Comparison of ENCODE assay signal across 36 cellular contexts in genomic region chr10:22071332-22071731, GRCh38.
"Had no signal": no experiment of that assay in that cellular context is flagged by ENCODE, and none has a peak within 500 bp of the region (broad histone marks: within the 10 kb centered on the region; RNA-seq: fewer than 3 reads in every experiment).

No MANE protein-coding gene starts in this region.

- H3K36me3 ChIP-seq: adrenal gland, brain microvascular endothelial cell, breast epithelium had no signal

- H3K27me3 ChIP-seq: adrenal gland, body of pancreas, brain microvascular endothelial cell, breast epithelium had no signal

- H3K4me3 ChIP-seq: adrenal gland, body of pancreas, breast epithelium had no signal

- H3K4me1 Mint-ChIP-seq: activated B cell treated with CpG ODN at 0.5 μM for 24 hours; activated CD4-positive, alpha-beta T cell treated with anti-CD3 and anti-CD28 coated beads, Interleukin-2, amount 10 ng/mL, durations not matched to agents 24 days and 14 days; activated naive CD8-positive, alpha-beta T cell treated with anti-CD3 and anti-CD28 coated beads for 36 hours; activated T-helper 17 cell treated with anti-CD3 and anti-CD28 coated beads, Interleukin-2, amount 50 U/mL, for 72 hours had no signal

- FAIRE-seq: astrocyte, TTC549 had no signal

- H3K4me1 ChIP-seq: adrenal gland, body of pancreas, breast epithelium had no signal

- ATAC-seq: activated CD8-positive, alpha-beta T cell treated with anti-CD3 and anti-CD28 coated beads for 36 hours; activated naive CD4-positive, alpha-beta T cell treated with anti-CD3 and anti-CD28 coated beads, Interleukin-2, amount 50 U/mL, for 72 hours; activated T-cell treated with anti-CD3 and anti-CD28 coated beads, Interleukin-2, amount 50 U/mL, for 4 hours; activated T-cell treated with anti-CD3 and anti-CD28 coated beads, Interleukin-2, amount 50 U/mL, for 72 hours; activated T-helper 17 cell treated with anti-CD3 and anti-CD28 coated beads, Interleukin-2, amount 50 U/mL, for 72 hours; body of pancreas had no signal

- DNase-seq: activated B cell treated with CpG ODN at 0.5 μM for 24 hours; activated CD4-positive, alpha-beta memory T cell treated with anti-CD3 and anti-CD28 coated beads for 36 hours; activated CD4-positive, alpha-beta T cell treated with anti-CD3 and anti-CD28 coated beads for 4 hours; activated CD4-positive, alpha-beta T cell treated with anti-CD3 and anti-CD28 coated beads, Interleukin-2, amount 10 ng/mL, durations not matched to agents 24 days and 14 days; activated CD4-positive, alpha-beta T cell treated with anti-CD3 and anti-CD28 coated beads, Interleukin-2, amount 50 U/mL, for 1 hour; activated CD4-positive, alpha-beta T cell treated with anti-CD3 and anti-CD28 coated beads, Interleukin-2, amount 50 U/mL, for 4 hours; activated CD4-positive, CD25-positive, alpha-beta regulatory T cell treated with anti-CD3 and anti-CD28 coated beads, Interleukin-2, amount 50 U/mL, for 72 hours; activated CD8-positive, alpha-beta memory T cell treated with anti-CD3 and anti-CD28 coated beads, Interleukin-2, amount 50 U/mL, for 4 hours; activated CD8-positive, alpha-beta T cell treated with anti-CD3 and anti-CD28 coated beads for 36 hours; activated effector memory CD4-positive, alpha-beta T cell treated with anti-CD3 and anti-CD28 coated beads, Interleukin-2, amount 50 U/mL, for 16 hours; activated gamma-delta T cell treated with Interleukin-2 at 50 U/mL for 16 hours; activated naive CD4-positive, alpha-beta T cell; activated naive CD4-positive, alpha-beta T cell treated with anti-CD3 and anti-CD28 coated beads for 36 hours; activated naive CD4-positive, alpha-beta T cell treated with anti-CD3 and anti-CD28 coated beads, Interleukin-2, amount 50 U/mL, for 16 hours; activated naive CD8-positive, alpha-beta T cell treated with anti-CD3 and anti-CD28 coated beads for 36 hours; activated T-cell treated with anti-CD3 and anti-CD28 coated beads for 4 hours; activated T-cell treated with anti-CD3 and anti-CD28 coated beads, Interleukin-2, amount 50 U/mL, for 1 hour; activated T-cell treated with anti-CD3 and anti-CD28 coated beads, Interleukin-2, amount 50 U/mL, for 4 hours; activated T-cell treated with anti-CD3 and anti-CD28 coated beads, Interleukin-2, amount 50 U/mL, for 72 hours; adrenal gland; amniotic stem cell; aorta; body of pancreas; brain microvascular endothelial cell; central memory CD4-positive, alpha-beta T cell; T-helper 2 cell; T-helper 9 cell had no signal

- H3K27ac Mint-ChIP-seq: activated B cell treated with CpG ODN at 0.5 μM for 24 hours; activated CD4-positive, alpha-beta memory T cell treated with anti-CD3 and anti-CD28 coated beads for 36 hours; activated CD4-positive, alpha-beta T cell treated with anti-CD3 and anti-CD28 coated beads, Interleukin-2, amount 10 ng/mL, durations not matched to agents 24 days and 14 days; activated CD8-positive, alpha-beta T cell treated with anti-CD3 and anti-CD28 coated beads for 36 hours; activated naive CD4-positive, alpha-beta T cell treated with anti-CD3 and anti-CD28 coated beads for 36 hours; activated naive CD4-positive, alpha-beta T cell treated with anti-CD3 and anti-CD28 coated beads, Interleukin-2, amount 50 U/mL, for 72 hours; activated naive CD8-positive, alpha-beta T cell treated with anti-CD3 and anti-CD28 coated beads for 36 hours; activated T-cell treated with anti-CD3 and anti-CD28 coated beads, Interleukin-2, amount 50 U/mL, for 72 hours; activated T-helper 1 cell treated with anti-CD3 and anti-CD28 coated beads, Interleukin-12 subunit alpha, Interleukin-12 subunit beta, Interleukin-2, Interleukin-4 antibody, amounts not matched to agents 30 ng/mL and 10 ng/mL and 1 ng/mL, durations not matched to agents 14 hours and 24 hours and 36 hours; activated T-helper 17 cell treated with anti-CD3 and anti-CD28 coated beads, Interleukin-2, amount 50 U/mL, for 72 hours; T-helper 1 cell treated with Interleukin-12 subunit alpha and Interleukin-12 subunit beta and Interleukin-4 antibody, amounts not matched to agents 30 μg/mL and 1 μg/mL, for 36 hours; T-helper 2 cell treated with Interferon-gamma antibody and Interleukin-4, amounts not matched to agents 5 μg/mL and 100 μg/mL, for 36 hours had no signal

- H3K27ac ChIP-seq: adrenal gland, body of pancreas, brain microvascular endothelial cell, breast epithelium, VCaP had no signal

- H3K4me3 Mint-ChIP-seq: activated B cell treated with CpG ODN at 0.5 μM for 24 hours; activated CD4-positive, alpha-beta memory T cell treated with anti-CD3 and anti-CD28 coated beads for 36 hours; activated CD4-positive, alpha-beta T cell treated with anti-CD3 and anti-CD28 coated beads, Interleukin-2, amount 10 ng/mL, durations not matched to agents 24 days and 14 days; activated CD8-positive, alpha-beta T cell treated with anti-CD3 and anti-CD28 coated beads for 36 hours; activated naive CD4-positive, alpha-beta T cell treated with anti-CD3 and anti-CD28 coated beads for 36 hours; activated naive CD8-positive, alpha-beta T cell treated with anti-CD3 and anti-CD28 coated beads for 36 hours; activated T-cell treated with anti-CD3 and anti-CD28 coated beads, Interleukin-2, amount 50 U/mL, for 4 hours; activated T-cell treated with anti-CD3 and anti-CD28 coated beads, Interleukin-2, amount 50 U/mL, for 72 hours; activated T-helper 1 cell treated with anti-CD3 and anti-CD28 coated beads, Interleukin-12 subunit alpha, Interleukin-12 subunit beta, Interleukin-2, Interleukin-4 antibody, amounts not matched to agents 30 ng/mL and 10 ng/mL and 1 ng/mL, durations not matched to agents 14 hours and 24 hours and 36 hours; activated T-helper 17 cell treated with anti-CD3 and anti-CD28 coated beads, Interleukin-2, amount 50 U/mL, for 72 hours; T-helper 1 cell treated with Interleukin-12 subunit alpha and Interleukin-12 subunit beta and Interleukin-4 antibody, amounts not matched to agents 30 μg/mL and 1 μg/mL, for 36 hours; T-helper 2 cell treated with Interferon-gamma antibody and Interleukin-4, amounts not matched to agents 5 μg/mL and 100 μg/mL, for 36 hours had no signal

- H3K27me3 Mint-ChIP-seq: activated CD4-positive, alpha-beta memory T cell treated with anti-CD3 and anti-CD28 coated beads for 36 hours had no signal
